ENCODE assay signal across 1 cellular context in the genomic region with DNA sequence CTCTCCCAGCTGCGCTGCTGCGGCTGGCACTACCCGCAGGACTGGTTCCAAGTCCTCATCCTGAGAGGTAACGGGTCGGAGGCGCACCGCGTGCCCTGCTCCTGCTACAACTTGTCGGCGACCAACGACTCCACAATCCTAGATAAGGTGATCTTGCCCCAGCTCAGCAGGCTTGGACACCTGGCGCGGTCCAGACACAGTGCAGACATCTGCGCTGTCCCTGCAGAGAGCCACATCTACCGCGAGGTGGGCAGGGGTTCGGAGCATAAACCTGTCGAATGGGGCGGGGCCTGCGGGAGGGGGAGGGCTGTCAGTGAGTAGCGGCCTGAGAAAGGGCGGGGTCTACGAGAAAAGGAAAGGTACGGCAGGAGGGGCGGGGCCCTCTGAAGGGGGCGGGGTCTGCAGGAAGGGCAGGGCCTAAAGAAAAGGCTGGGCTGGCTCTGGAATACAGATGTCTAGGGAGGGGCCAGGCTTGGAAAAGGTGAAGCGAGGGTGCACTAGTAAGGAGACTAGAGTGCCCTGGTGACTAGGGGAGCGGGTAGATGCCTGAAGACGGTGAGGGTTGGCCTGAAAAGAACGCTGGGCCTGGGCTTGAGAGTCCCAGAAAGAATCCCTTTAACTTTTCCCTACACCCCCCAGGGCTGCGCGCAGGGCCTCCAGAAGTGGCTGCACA.
TF ChIP-seq lines count a peak whose summit lies in the region.

No MANE protein-coding gene starts in this region.

TF ChIP-seq in IMR-90, 13 proteins besides CTCF, POLR2A, EP300 and RAD21:
- no peak for TF ChIP-seq ELK1 (IDR thresholded peaks at IDR 0.05; ENCODE audit: borderline replicate concordance, low read depth, low read length)
- no peak for TF ChIP-seq MXI1 (IDR thresholded peaks at IDR 0.05; ENCODE audit: borderline replicate concordance, low read depth, low read length)
- no peak for TF ChIP-seq NFE2L2 (IDR thresholded peaks at IDR 0.05; ENCODE audit: low read depth, low read length)
- no peak for TF ChIP-seq MAZ (IDR thresholded peaks at IDR 0.05; ENCODE audit: borderline replicate concordance, low read depth, low read length)
- TF ChIP-seq BHLHE40 (IDR thresholded peaks at IDR 0.05; ENCODE audit: low read depth, low read length) = no peak
- no peak for TF ChIP-seq SMC3 (IDR thresholded peaks at IDR 0.05; ENCODE audit: low read depth, low read length)
- TF ChIP-seq MAFK (IDR thresholded peaks at IDR 0.05; ENCODE audit: low read depth, low read length) = no peak
- TF ChIP-seq FOS (IDR thresholded peaks at IDR 0.05; ENCODE audit: low read depth, low read length) = no peak
